30 cellular contexts compared by ENCODE assay signal in genomic region chr4:79977131-79977840, GRCh38.
"Had no signal": no experiment of that assay in that cellular context is flagged by ENCODE, and none has a peak within 500 bp of the region (broad histone marks: within the 10 kb centered on the region; RNA-seq: fewer than 3 reads in every experiment).

No MANE protein-coding gene starts in this region.

- H3K9ac ChIP-seq: KMS-11, SK-N-SH had no signal

- H3K9me3 ChIP-seq: breast epithelium, MG63, SK-N-SH had no signal

- H3K4me3 ChIP-seq: breast epithelium, MG63 had no signal

- H3K4me1 ChIP-seq: breast epithelium had no signal

- H3K4me1 Mint-ChIP-seq: WTC11 had no signal

- H3K27ac ChIP-seq: breast epithelium, KMS-11 had no signal

- H3K27ac Mint-ChIP-seq: activated CD8-positive, alpha-beta memory T cell treated with anti-CD3 and anti-CD28 coated beads, Interleukin-2, amount 10 ng/mL, durations not matched to agents 7 days and 5 days; activated naive CD4-positive, alpha-beta T cell treated with anti-CD3 and anti-CD28 coated beads for 36 hours; activated naive CD8-positive, alpha-beta T cell; activated T-cell treated with anti-CD3 and anti-CD28 coated beads, Interleukin-2, amount 50 U/mL, for 24 hours; activated T-helper 1 cell treated with anti-CD3 and anti-CD28 coated beads, Interleukin-12 subunit alpha, Interleukin-12 subunit beta, Interleukin-2, Interleukin-4 antibody, amounts not matched to agents 30 ng/mL and 10 ng/mL and 1 ng/mL, durations not matched to agents 14 hours and 24 hours and 36 hours had no signal

- ATAC-seq: activated CD8-positive, alpha-beta memory T cell treated with anti-CD3 and anti-CD28 coated beads, Interleukin-2, amount 10 ng/mL, durations not matched to agents 7 days and 5 days; Panc1; Right ventricle myocardium inferior had no signal

- H3K4me2 ChIP-seq: KMS-11, SK-N-SH had no signal

- H3K9me3 Mint-ChIP-seq: activated naive CD4-positive, alpha-beta T cell treated with anti-CD3 and anti-CD28 coated beads for 36 hours; activated T-cell treated with anti-CD3 and anti-CD28 coated beads, Interleukin-2, amount 50 U/mL, for 24 hours; WTC11 had no signal

- H3K36me3 ChIP-seq: breast epithelium had no signal

- H3K27me3 ChIP-seq: breast epithelium, MG63 had no signal

- H3K36me3 Mint-ChIP-seq: WTC11 had no signal

- H3K4me3 Mint-ChIP-seq: activated CD8-positive, alpha-beta memory T cell treated with anti-CD3 and anti-CD28 coated beads, Interleukin-2, amount 10 ng/mL, durations not matched to agents 7 days and 5 days; activated naive CD4-positive, alpha-beta T cell treated with anti-CD3 and anti-CD28 coated beads for 36 hours; activated naive CD8-positive, alpha-beta T cell; activated T-cell treated with anti-CD3 and anti-CD28 coated beads, Interleukin-2, amount 50 U/mL, for 24 hours; activated T-helper 1 cell treated with anti-CD3 and anti-CD28 coated beads, Interleukin-12 subunit alpha, Interleukin-12 subunit beta, Interleukin-2, Interleukin-4 antibody, amounts not matched to agents 30 ng/mL and 10 ng/mL and 1 ng/mL, durations not matched to agents 14 hours and 24 hours and 36 hours; IgD-negative memory B cell; WTC11 had no signal

- DNase-seq: activated CD4-positive, alpha-beta T cell treated with anti-CD3 and anti-CD28 coated beads for 48 hours; activated CD4-positive, alpha-beta T cell treated with anti-CD3 and anti-CD28 coated beads, Interleukin-2, amount 50 U/mL, for 48 hours; activated CD4-positive, CD25-positive, alpha-beta regulatory T cell treated with anti-CD3 and anti-CD28 coated beads, Interleukin-2, amount 50 U/mL, for 72 hours; activated CD8-positive, alpha-beta memory T cell treated with anti-CD3 and anti-CD28 coated beads, Interleukin-2, amount 10 ng/mL, durations not matched to agents 7 days and 5 days; activated gamma-delta T cell; activated naive CD4-positive, alpha-beta T cell treated with anti-CD3 and anti-CD28 coated beads for 36 hours; activated T-cell treated with anti-CD3 and anti-CD28 coated beads, Interleukin-2, amount 50 U/mL, for 24 hours; anterior cingulate cortex; caudate nucleus; MG63; MV-4-11; NCI-H1105; NCI-H1436; NCI-H1694 treated with DMSO at 0.1 percent for 48 hours; NCI-H2029 treated with DMSO at 0.1 percent for 48 hours; NCI-H345; NCI-H510A; NCI-H526 treated with DMSO at 0.1 percent for 48 hours; NCI-H82; RPMI8226; SK-N-SH; SW 1271 had no signal

- H3K27me3 Mint-ChIP-seq: activated CD8-positive, alpha-beta memory T cell treated with anti-CD3 and anti-CD28 coated beads, Interleukin-2, amount 10 ng/mL, durations not matched to agents 7 days and 5 days; activated naive CD8-positive, alpha-beta T cell; activated T-cell treated with anti-CD3 and anti-CD28 coated beads, Interleukin-2, amount 50 U/mL, for 24 hours; IgD-negative memory B cell had no signal
